ENCODE assay signal across 8 cellular contexts in the genomic region with DNA sequence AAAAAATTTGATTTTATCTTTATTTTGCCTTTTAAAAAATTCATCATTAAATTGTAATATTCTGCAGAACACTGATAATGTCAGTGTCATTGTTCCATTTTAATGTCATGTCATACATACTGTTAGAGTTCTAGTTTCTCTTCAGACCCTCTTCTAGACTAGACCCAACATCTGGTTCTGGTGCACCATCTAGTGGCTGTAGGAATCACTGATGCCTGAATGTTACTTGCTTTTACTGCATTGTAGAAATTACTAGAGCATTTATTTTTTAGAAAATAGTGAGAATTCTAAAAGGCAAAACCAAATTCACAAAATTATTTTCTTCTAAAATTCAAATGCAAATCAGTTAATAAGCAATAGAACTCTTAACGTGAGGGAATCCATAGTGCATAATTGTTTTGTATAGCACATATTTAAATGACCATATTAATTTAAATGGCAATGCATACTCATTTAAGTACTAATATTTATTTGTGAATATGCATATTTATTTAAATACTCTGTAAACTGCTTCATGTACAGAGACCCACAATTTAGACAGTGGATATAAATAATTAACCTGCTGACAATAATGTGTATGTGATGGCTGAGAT.
A peak's percentile ranks its signal among the peaks of the same experiment; 100 is the strongest.
DNase-seq lines count a peak whose midpoint lies in the region; ATAC-seq and TF ChIP-seq lines count a peak whose summit lies in the region.

No MANE protein-coding gene starts in this region.

- H3K36me3 Mint-ChIP-seq in activated CD8-positive, alpha-beta T cell treated with anti-CD3 and anti-CD28 coated beads for 36 hours (ENCODE audit: low read depth): peaks cover 16% of the 10 kb centered on the region

- ATAC-seq in GM19463 (IDR thresholded peaks at IDR 0.05; ENCODE audit: unreplicated experiment): peak; percentile 90
- ATAC-seq in HG03469 (IDR thresholded peaks at IDR 0.05; ENCODE audit: unreplicated experiment): peak; percentile 93
- ATAC-seq in activated CD8-positive, alpha-beta T cell treated with anti-CD3 and anti-CD28 coated beads for 36 hours: peak; percentile 82

- peak; percentile 84 for TF ChIP-seq CTCF in activated CD8-positive, alpha-beta T cell treated with anti-CD3 and anti-CD28 coated beads for 36 hours (IDR thresholded peaks at IDR 0.05)
- TF ChIP-seq CTCF in fibroblast of mammary gland (conservative IDR thresholded peaks at IDR 0.05; ENCODE audit: control insufficient read depth, insufficient read depth, low read depth, low read length) (peak; percentile 90), neutrophil (IDR thresholded peaks at IDR 0.05) (peak; percentile 13)

- intact Hi-C loops in activated CD8-positive, alpha-beta T cell treated with anti-CD3 and anti-CD28 coated beads for 36 hours (cut with micrococcal nuclease): loop anchor here (5.0 kb wide), 1 partner anchor 481 kb away; no protein-coding TSS in a partner anchor

- CTCF ChIA-PET in activated CD8-positive, alpha-beta T cell treated with anti-CD3 and anti-CD28 coated beads for 36 hours (lab: Charles Lee): no interaction called here

- no peak overlapping the region for H3K4me3 ChIP-seq in fibroblast of mammary gland (ENCODE audit: control insufficient read depth, low read depth, low read length)
- no peak overlapping the region for H3K4me3 ChIP-seq in neutrophil (ENCODE audit: low read depth in 1 of 2, low read length in 1 of 2)

- H3K4me3 Mint-ChIP-seq in activated CD8-positive, alpha-beta T cell treated with anti-CD3 and anti-CD28 coated beads for 36 hours: no peak overlapping the region

- peaks cover 10% of the 10 kb centered on the region for H3K4me1 Mint-ChIP-seq in activated CD8-positive, alpha-beta T cell treated with anti-CD3 and anti-CD28 coated beads for 36 hours (ENCODE audit: low read depth)

- H3K27me3 ChIP-seq in neutrophil: no peaks in the 10 kb centered on the region

- POLR2A ChIA-PET in activated CD8-positive, alpha-beta T cell treated with anti-CD3 and anti-CD28 coated beads for 36 hours (lab: Charles Lee): no interaction called here

- H3K9me3 ChIP-seq in neutrophil: no peaks in the 10 kb centered on the region

- H3K27ac ChIP-seq in neutrophil: no peak overlapping the region

- H3K27ac Mint-ChIP-seq in activated CD8-positive, alpha-beta T cell treated with anti-CD3 and anti-CD28 coated beads for 36 hours: no peak overlapping the region

- DNase-seq in EL: peak; percentile 59
- peak; percentile 69 to 90 for DNase-seq in NCI-H526 (lab: John Stamatoyannopoulos, UW)
- peak; percentile 66 for DNase-seq in activated CD8-positive, alpha-beta T cell treated with anti-CD3 and anti-CD28 coated beads for 36 hours
- peak; percentile 70 for DNase-seq in fibroblast of mammary gland (ENCODE audit: low read depth)
- DNase-seq in mesenteric fat pad (ENCODE audit: low spot score): no peak

- H3K27me3 Mint-ChIP-seq in activated CD8-positive, alpha-beta T cell treated with anti-CD3 and anti-CD28 coated beads for 36 hours: no peaks in the 10 kb centered on the region

- no peaks in the 10 kb centered on the region for H3K36me3 ChIP-seq in neutrophil

- no peaks in the 10 kb centered on the region for H3K9me3 Mint-ChIP-seq in activated CD8-positive, alpha-beta T cell treated with anti-CD3 and anti-CD28 coated beads for 36 hours

- H3K4me1 ChIP-seq in neutrophil (ENCODE audit: control insufficient read depth in 1 of 2, insufficient read depth in 1 of 2, low read depth in 1 of 2, low read length in 1 of 2): peaks cover 22 to 32% of the 10 kb centered on the region in 2 experiments

Comparison
In these comparisons a context has a peak if more than half of its experiments do, and no peak if none do; other contexts are left out.
1. CTCF ChIP-seq: peak in every context shown above with its lines; median percentile 90 in fibroblast of mammary gland; 84 in activated CD8-positive, alpha-beta T cell treated with anti-CD3 and anti-CD28 coated beads for 36 hours; 13 in neutrophil.